Comparison of ENCODE assay signal across 8 cellular contexts in the genomic region with DNA sequence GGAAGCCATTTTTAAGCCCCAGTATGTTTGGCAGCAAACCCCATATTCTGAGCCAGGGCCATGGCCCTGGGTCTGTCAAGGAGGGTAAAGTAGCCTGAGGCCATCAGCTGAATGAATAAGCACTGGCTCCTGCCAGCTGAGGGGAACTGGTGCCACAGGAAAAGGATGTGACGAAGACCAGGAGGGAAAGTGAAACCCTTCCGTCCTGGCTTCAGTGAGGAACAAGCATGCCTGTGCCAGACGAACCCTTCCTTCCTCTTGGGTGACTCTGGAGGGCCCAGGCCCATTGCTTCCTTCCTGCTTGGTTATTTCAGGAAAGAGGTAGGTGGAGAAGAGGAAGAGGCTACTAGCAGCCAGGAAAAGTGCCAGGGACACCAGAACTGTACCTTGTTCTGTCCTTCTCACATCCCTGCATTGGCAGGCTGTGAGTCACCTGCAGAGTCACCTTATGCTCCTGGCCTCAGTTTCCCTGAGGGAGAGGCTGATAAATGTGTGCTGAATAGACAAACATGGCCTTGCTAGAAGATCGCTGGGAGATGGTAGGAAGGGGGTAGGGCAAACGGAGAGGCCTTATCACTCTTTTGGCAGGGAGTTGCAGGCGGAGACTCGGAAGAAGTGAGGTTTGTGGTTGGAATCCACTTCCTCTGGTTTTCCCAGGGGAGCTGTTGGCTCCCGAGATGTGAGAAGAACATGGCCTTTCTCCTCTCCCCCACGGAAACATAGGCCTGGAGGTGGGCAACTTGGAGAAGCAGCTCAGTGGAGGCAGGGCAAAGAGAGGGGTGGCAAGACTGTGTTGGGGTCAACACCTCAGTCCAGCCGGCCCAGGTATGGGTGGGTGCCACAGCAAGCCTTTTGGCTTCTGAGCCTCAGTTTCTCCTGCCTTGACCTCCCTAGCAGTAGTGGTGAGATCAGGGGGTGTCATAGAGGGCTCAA. TPM values are rescaled to one million over a fixed set of nuclear protein-coding genes. Genes with fewer than 3 reads are reported as not detected.
A peak's percentile ranks its signal among the peaks of the same experiment; 100 is the strongest.
DNase-seq lines count a peak whose midpoint lies in the region; ATAC-seq and TF ChIP-seq lines count a peak whose summit lies in the region.

No MANE protein-coding gene starts in this region.

- H3K9me3 Mint-ChIP-seq in effector memory CD8-positive, alpha-beta T cell = no peaks in the 10 kb centered on the region
- no peaks in the 10 kb centered on the region for H3K9me3 Mint-ChIP-seq in naive B cell

- H3K36me3 Mint-ChIP-seq in effector memory CD8-positive, alpha-beta T cell (ENCODE audit: insufficient read depth) = peaks cover 13% of the 10 kb centered on the region
- H3K36me3 Mint-ChIP-seq in naive B cell = no peaks in the 10 kb centered on the region

- H3K4me1 Mint-ChIP-seq in effector memory CD8-positive, alpha-beta T cell (ENCODE audit: low read depth in 2 of 2) = peaks cover 72 to 78% of the 10 kb centered on the region in 2 donors
- peaks cover 45 to 50% (median 50%) of the 10 kb centered on the region in 3 donors for H3K4me1 Mint-ChIP-seq in naive B cell

- H3K27me3 Mint-ChIP-seq in effector memory CD8-positive, alpha-beta T cell = no peaks in the 10 kb centered on the region
- H3K27me3 Mint-ChIP-seq in naive B cell = no peaks in the 10 kb centered on the region

- ATAC-seq in GM21717 (IDR thresholded peaks at IDR 0.05; ENCODE audit: unreplicated experiment) (peak; percentile 58), naive B cell (ENCODE audit: low read depth in 2 of 2) (peak; percentile 89 to 96)
- peak; percentile 77 for ATAC-seq in effector memory CD8-positive, alpha-beta T cell (replicated peaks)

- POLR2A ChIA-PET in HEK293T (lab: Yijun Ruan, JAX) = interaction anchor here (1.1 to 1.4 kb wide), 2 partner anchors 14 to 21 kb away, joined by 3 to 5 read pairs; no protein-coding TSS in a partner anchor

- peak overlapping the region; percentile 97 to 99 for H3K27ac Mint-ChIP-seq in effector memory CD8-positive, alpha-beta T cell
- peak overlapping the region; percentile 96 to 99 (median 99) for H3K27ac Mint-ChIP-seq in naive B cell

- CTCF ChIA-PET in HEK293T (lab: Yijun Ruan, JAX) = interaction anchor here (0.6 kb wide), 2 partner anchors 48 to 356 kb away, joined by 3 read pairs; no protein-coding TSS in a partner anchor

- DNase-seq in CMK (ENCODE audit: low read depth) = peak; percentile 97
- DNase-seq in NCI-H2029 (lab: John Stamatoyannopoulos, UW) = peak; percentile 55
- peak; percentile 19 to 29 for DNase-seq in activated CD8-positive, alpha-beta memory T cell treated with anti-CD3 and anti-CD28 coated beads for 1 hour (ENCODE audit: extremely low read depth in 1 of 2, low read depth in 1 of 2)
- DNase-seq in effector memory CD8-positive, alpha-beta T cell = peak; percentile 41 to 63 (median 58)
- DNase-seq in naive B cell = peak; percentile 66
- peak; percentile 17 to 55 (median 38) for DNase-seq in stimulated activated naive CD4-positive, alpha-beta T cell (lab: John Stamatoyannopoulos, UW)
- DNase-seq in HEK293T (ENCODE audit: extremely low spot score) = no peak

- peak overlapping the region; percentile 95 to 99 for H3K4me3 Mint-ChIP-seq in effector memory CD8-positive, alpha-beta T cell
- peak overlapping the region; percentile 93 to 99 (median 98) for H3K4me3 Mint-ChIP-seq in naive B cell

TF ChIP-seq in HEK293T, 16 proteins besides CTCF, POLR2A, EP300 and RAD21:
- TF ChIP-seq, protein P1, sequence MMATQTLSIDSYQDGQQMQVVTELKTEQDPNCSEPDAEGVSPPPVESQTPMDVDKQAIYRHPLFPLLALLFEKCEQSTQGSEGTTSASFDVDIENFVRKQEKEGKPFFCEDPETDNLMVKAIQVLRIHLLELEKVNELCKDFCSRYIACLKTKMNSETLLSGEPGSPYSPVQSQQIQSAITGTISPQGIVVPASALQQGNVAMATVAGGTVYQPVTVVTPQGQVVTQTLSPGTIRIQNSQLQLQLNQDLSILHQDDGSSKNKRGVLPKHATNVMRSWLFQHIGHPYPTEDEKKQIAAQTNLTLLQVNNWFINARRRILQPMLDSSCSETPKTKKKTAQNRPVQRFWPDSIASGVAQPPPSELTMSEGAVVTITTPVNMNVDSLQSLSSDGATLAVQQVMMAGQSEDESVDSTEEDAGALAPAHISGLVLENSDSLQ (IDR thresholded peaks at IDR 0.05) = no peak
- TF ChIP-seq CTBP1 (IDR thresholded peaks at IDR 0.05; ENCODE audit: borderline replicate concordance) (no peak), HDGF (IDR thresholded peaks at IDR 0.05; ENCODE audit: borderline replicate concordance) (no peak), ARNT (IDR thresholded peaks at IDR 0.05) (no peak), ELF4 (IDR thresholded peaks at IDR 0.05) (no peak), L3MBTL2 (conservative IDR thresholded peaks at IDR 0.05) (no peak), TARDBP (IDR thresholded peaks at IDR 0.05) (no peak), FOXK2 (IDR thresholded peaks at IDR 0.05) (no peak), NFRKB (IDR thresholded peaks at IDR 0.05) (no peak), FOXA1 (IDR thresholded peaks at IDR 0.05) (no peak), ZNF384 (IDR thresholded peaks at IDR 0.05) (no peak), BHLHE40 (IDR thresholded peaks at IDR 0.05; ENCODE audit: borderline replicate concordance) (no peak), SUZ12 (IDR thresholded peaks at IDR 0.05) (no peak), SP1 (IDR thresholded peaks at IDR 0.05) (no peak), FOXM1 (IDR thresholded peaks at IDR 0.05; ENCODE audit: borderline replicate concordance) (no peak), LEF1 (IDR thresholded peaks at IDR 0.05; ENCODE audit: borderline replicate concordance) (no peak)

RNA-seq across cellular contexts. Expression of a gene that starts 37.4 kb away (rescaled TPM):
- 1 to 10 TPM in 3 of 6 donors, under 1 TPM in 1, not detected in 2; 0.64 to 2.8 (median 1.4) TPM for polyA plus RNA-seq in naive B cell (ENCODE audit: low read depth in 6 of 6)

RNA-seq across cellular contexts. Expression of a gene that starts 47.5 kb away (rescaled TPM):
- 10 to 100 TPM in 1 of 6 donors, 1 to 10 TPM in 5; 6.2 to 13.0 (median 8.9) TPM for polyA plus RNA-seq in naive B cell (ENCODE audit: low read depth in 6 of 6)
